9 cellular contexts compared by ENCODE assay signal in genomic region chr9:113963017-113963620, GRCh38.
DNase-seq lines count a peak whose midpoint lies in the region; FAIRE-seq and TF ChIP-seq lines count a peak whose summit lies in the region.
"Had no signal": no experiment of that assay in that cellular context is flagged by ENCODE, and none has a peak within 500 bp of the region (broad histone marks: within the 10 kb centered on the region; RNA-seq: fewer than 3 reads in every experiment).

No MANE protein-coding gene starts in this region.

- H3K27me3 Mint-ChIP-seq in astrocyte (ENCODE audit: low read depth, unreplicated experiment), result no peaks in the 10 kb centered on the region

- no peak overlapping the region for H3K27ac ChIP-seq in AG04450 (ENCODE audit: low read depth, low read length)
- no peak overlapping the region for H3K27ac ChIP-seq in astrocyte (ENCODE audit: low read depth, low read length)
- no peak overlapping the region for H3K27ac ChIP-seq in stomach
- H3K27ac ChIP-seq: epithelial cell of prostate had no signal

- H3K9me3 Mint-ChIP-seq in astrocyte (ENCODE audit: unreplicated experiment), result no peaks in the 10 kb centered on the region

- H3K9me3 ChIP-seq in AG04450 (ENCODE audit: control insufficient read depth, insufficient read depth, low read length) (no peaks in the 10 kb centered on the region), astrocyte (ENCODE audit: insufficient read depth, low read depth, low read length) (no peaks in the 10 kb centered on the region), stomach (no peaks in the 10 kb centered on the region)

- H3K36me3 ChIP-seq in GM06990 (ENCODE audit: control insufficient read depth, insufficient read depth, low read length) (no peaks in the 10 kb centered on the region), astrocyte (ENCODE audit: insufficient read depth, low read length) (peaks cover 9% of the 10 kb centered on the region), stomach (peaks cover 0 to 8% (median 0%) of the 10 kb centered on the region in 4 donors)

- no peaks in the 10 kb centered on the region for H3K4me1 Mint-ChIP-seq in astrocyte (ENCODE audit: low read depth, unreplicated experiment)

- POLR2A ChIA-PET in AG04450 (lab: Yijun Ruan, JAX), result no interaction called here

- DNase-seq in AG04450 (ENCODE audit: low read depth, low spot score) (no peak), GM06990 (ENCODE audit: extremely low read depth, insufficient read length) (no peak), NCI-H1105 (lab: John Stamatoyannopoulos, UW) (peak; percentile 24), astrocyte (ENCODE audit: low read depth) (no peak), kidney glomerular epithelial cell (lab: John Stamatoyannopoulos, UW) (peak; percentile 17), stomach (peak; percentile 60), NCI-H2107 treated with DMSO at 0.1 percent for 48 hours (lab: John Stamatoyannopoulos, UW; ENCODE audit: unreplicated experiment) (no peak), COR-L47 (lab: John Stamatoyannopoulos, UW) (no peak)

- TF ChIP-seq CTCF in AG04450 (IDR thresholded peaks at IDR 0.05; ENCODE audit: low read depth, low read length) (peak; percentile 69), GM06990 (IDR thresholded peaks at IDR 0.05; ENCODE audit: insufficient read depth, low read length, poor library complexity, severe bottlenecking) (peak; percentile 74), astrocyte (IDR thresholded peaks at IDR 0.05; ENCODE audit: insufficient read depth, low read depth, low read length) (peak; percentile 69), stomach (IDR thresholded peaks at IDR 0.05) (peak in 4 of 7 experiments; percentile 30 to 68 (median 46))

- 51 to 69% (median 64%) methylated on average over 5 of the region's 5 CpGs for WGBS in stomach, 5 donors

- no peak overlapping the region for H3K4me2 ChIP-seq in astrocyte (ENCODE audit: low read length)

- FAIRE-seq in astrocyte (lab: Jason Lieb, UNC), result no peak

- H3K4me1 ChIP-seq in astrocyte (ENCODE audit: insufficient read depth, low read length) (peaks cover 6% of the 10 kb centered on the region), stomach (peaks cover 5 to 33% (median 21%) of the 10 kb centered on the region in 4 donors)

- TF ChIP-seq POLR2A in stomach (IDR thresholded peaks at IDR 0.05), result no peak

- CTCF ChIA-PET in AG04450 (lab: Charles Lee), result interaction anchor here (0.7 to 3.7 kb wide), 24 partner anchors 8 to 308 kb away, joined by 3 to 17 read pairs (median 4); no protein-coding TSS in a partner anchor

- no peak overlapping the region for H2AFZ ChIP-seq in astrocyte (ENCODE audit: low read depth, low read length)

- H3K36me3 Mint-ChIP-seq in astrocyte (ENCODE audit: low read depth, unreplicated experiment), result peaks cover 23% of the 10 kb centered on the region

- no peak for TF ChIP-seq EP300 in stomach (IDR thresholded peaks at IDR 0.05)

- H3K4me3 ChIP-seq in AG04450 (ENCODE audit: low read depth, low read length), result no peak overlapping the region
- H3K4me3 ChIP-seq in GM06990 (replicated peaks; ENCODE audit: low read depth, low read length), result no peak overlapping the region
- no peak overlapping the region for H3K4me3 ChIP-seq in astrocyte (ENCODE audit: insufficient read depth, low read depth, low read length)
- H3K4me3 ChIP-seq in stomach, result no peak overlapping the region

- no peak overlapping the region for H3K4me3 Mint-ChIP-seq in astrocyte (ENCODE audit: unreplicated experiment)

- peaks cover 26% of the 10 kb centered on the region for H4K20me1 ChIP-seq in astrocyte (ENCODE audit: insufficient read depth, low read length)

- no peak overlapping the region for H3K27ac Mint-ChIP-seq in astrocyte (ENCODE audit: unreplicated experiment)

- H3K27me3 ChIP-seq in AG04450 (ENCODE audit: control insufficient read depth, insufficient read depth, low read length), result no peaks in the 10 kb centered on the region
- H3K27me3 ChIP-seq in GM06990 (replicated peaks; ENCODE audit: control insufficient read depth, insufficient read depth, low read length), result no peaks in the 10 kb centered on the region; the same call in none of the 2 replicates
- no peaks in the 10 kb centered on the region for H3K27me3 ChIP-seq in astrocyte (ENCODE audit: insufficient read depth, low read length)
- no peaks in the 10 kb centered on the region for H3K27me3 ChIP-seq in stomach

- intact Hi-C loops in stomach (cut with DNase I; ENCODE audit: low total_unique reads), result no loop called here

- no peak overlapping the region for H3K9ac ChIP-seq in astrocyte (ENCODE audit: low read length)

- peaks cover 51% of the 10 kb centered on the region for H3K79me2 ChIP-seq in astrocyte (ENCODE audit: insufficient read depth, low read length)

Comparison
In these comparisons a context has a peak if more than half of its experiments do, and no peak if none do; other contexts are left out.
1. DNase-seq: peak in NCI-H1105 (single experiment), kidney glomerular epithelial cell (single experiment) and stomach (single experiment); none in AG04450 (single experiment), GM06990 (single experiment), astrocyte (single experiment), NCI-H2107 treated with DMSO at 0.1 percent for 48 hours (single experiment) and COR-L47 (single experiment).
2. Peak in every context shown above with its lines, with median percentiles within 50 percentile points of each other: CTCF ChIP-seq.